Comparison of ENCODE assay signal across 1 cellular context in genomic region chr6:36633370-36633769, GRCh38.
TF ChIP-seq lines count a peak whose summit lies in the region.

No MANE protein-coding gene starts in this region.

TF ChIP-seq in HepG2, 621 proteins besides CTCF, POLR2A, EP300 and RAD21:
- TF ChIP-seq THYN1 (CRISPR knock-in tag; IDR thresholded peaks at IDR 0.05; ENCODE audit: borderline replicate concordance, low read depth): no peak
- 0 out of 2 replicates have a peak, but pooled peaks have one; percentile 11 for TF ChIP-seq ZXDC (CRISPR knock-in tag; IDR thresholded peaks at IDR 0.05)
- no peak for TF ChIP-seq CEBPB (IDR thresholded peaks at IDR 0.05; ENCODE audit: borderline replicate concordance, low read depth, low read length)
